In genomic region chr9:98334796-98335195, GRCh38 we compare ENCODE assay signal across 20 cellular contexts.
"Had no signal": no experiment of that assay in that cellular context is flagged by ENCODE, and none has a peak within 500 bp of the region (broad histone marks: within the 10 kb centered on the region; RNA-seq: fewer than 3 reads in every experiment).

No MANE protein-coding gene starts in this region.

- H3K27ac ChIP-seq: heart left ventricle, stomach, suprapubic skin, tibial nerve had no signal

- DNase-seq: activated B cell treated with CpG ODN at 0.5 μM for 24 hours; activated CD4-positive, alpha-beta T cell treated with anti-CD3 and anti-CD28 coated beads for 36 hours; activated CD4-positive, alpha-beta T cell treated with anti-CD3 and anti-CD28 coated beads, Interleukin-2, amount 50 U/mL, for 4 hours; activated CD8-positive, alpha-beta memory T cell treated with anti-CD3 and anti-CD28 coated beads for 24 hours; activated effector memory CD4-positive, alpha-beta T cell treated with anti-CD3 and anti-CD28 coated beads, Interleukin-2, amount 50 U/mL, for 16 hours; activated naive CD4-positive, alpha-beta T cell treated with anti-CD3 and anti-CD28 coated beads, Interleukin-2, amount 10 ng/mL, durations not matched to agents 7 days and 5 days; activated T-cell treated with anti-CD3 and anti-CD28 coated beads, Interleukin-2, amount 50 U/mL, for 72 hours; amygdala; cerebellar nuclear complex; cortex of kidney; heart left ventricle; left colon; naive B cell; occipital lobe; stimulated activated CD4-positive, alpha-beta T cell treated with anti-CD3 and anti-CD28 coated beads, Interleukin-15, amount 100 ng/mL, for 24 hours; stomach; T-helper 9 cell had no signal

- H3K27me3 ChIP-seq: tibial nerve had no signal

- ATAC-seq: activated CD4-positive, alpha-beta T cell treated with anti-CD3 and anti-CD28 coated beads for 36 hours; activated T-cell treated with anti-CD3 and anti-CD28 coated beads, Interleukin-2, amount 50 U/mL, for 72 hours; heart left ventricle; left colon; stimulated activated memory B cell treated with anti-CD40 and anti-IgM and Interleukin-4, amounts not matched to agents 10 μg/mL and 1 μg/mL and 100 μg/mL, for 72 hours had no signal

- H3K27ac Mint-ChIP-seq: activated B cell treated with CpG ODN at 0.5 μM for 24 hours; activated CD4-positive, alpha-beta T cell treated with anti-CD3 and anti-CD28 coated beads for 36 hours; activated naive CD4-positive, alpha-beta T cell treated with anti-CD3 and anti-CD28 coated beads, Interleukin-2, amount 10 ng/mL, durations not matched to agents 7 days and 5 days; activated T-cell treated with anti-CD3 and anti-CD28 coated beads, Interleukin-2, amount 50 U/mL, for 72 hours; stimulated activated memory B cell treated with anti-CD40 and anti-IgM and Interleukin-4, amounts not matched to agents 10 μg/mL and 1 μg/mL and 100 μg/mL, for 72 hours had no signal

- H3K4me1 ChIP-seq: heart left ventricle, stomach, suprapubic skin, tibial nerve had no signal

- H3K36me3 Mint-ChIP-seq: activated naive CD4-positive, alpha-beta T cell treated with anti-CD3 and anti-CD28 coated beads, Interleukin-2, amount 10 ng/mL, durations not matched to agents 7 days and 5 days; stimulated activated memory B cell treated with anti-CD40 and anti-IgM and Interleukin-4, amounts not matched to agents 10 μg/mL and 1 μg/mL and 100 μg/mL, for 72 hours had no signal

- H3K36me3 ChIP-seq: heart left ventricle, stomach, suprapubic skin, tibial nerve had no signal

- H3K9me3 Mint-ChIP-seq: activated naive CD4-positive, alpha-beta T cell treated with anti-CD3 and anti-CD28 coated beads, Interleukin-2, amount 10 ng/mL, durations not matched to agents 7 days and 5 days; stimulated activated memory B cell treated with anti-CD40 and anti-IgM and Interleukin-4, amounts not matched to agents 10 μg/mL and 1 μg/mL and 100 μg/mL, for 72 hours had no signal

- H3K9me3 ChIP-seq: suprapubic skin had no signal

- H3K4me3 ChIP-seq: heart left ventricle, stomach, suprapubic skin, tibial nerve had no signal

- H3K4me1 Mint-ChIP-seq: activated B cell treated with CpG ODN at 0.5 μM for 24 hours; activated CD4-positive, alpha-beta T cell treated with anti-CD3 and anti-CD28 coated beads for 36 hours; activated naive CD4-positive, alpha-beta T cell treated with anti-CD3 and anti-CD28 coated beads, Interleukin-2, amount 10 ng/mL, durations not matched to agents 7 days and 5 days; naive B cell; stimulated activated memory B cell treated with anti-CD40 and anti-IgM and Interleukin-4, amounts not matched to agents 10 μg/mL and 1 μg/mL and 100 μg/mL, for 72 hours had no signal

- H3K4me3 Mint-ChIP-seq: activated B cell treated with CpG ODN at 0.5 μM for 24 hours; activated CD4-positive, alpha-beta T cell treated with anti-CD3 and anti-CD28 coated beads for 36 hours; activated naive CD4-positive, alpha-beta T cell treated with anti-CD3 and anti-CD28 coated beads, Interleukin-2, amount 10 ng/mL, durations not matched to agents 7 days and 5 days; activated T-cell treated with anti-CD3 and anti-CD28 coated beads, Interleukin-2, amount 50 U/mL, for 72 hours; naive B cell; stimulated activated memory B cell treated with anti-CD40 and anti-IgM and Interleukin-4, amounts not matched to agents 10 μg/mL and 1 μg/mL and 100 μg/mL, for 72 hours had no signal
